ENCODE assay signal across 14 cellular contexts in genomic region chr4:173518419-173519102, GRCh38. TPM values are rescaled to one million over a fixed set of nuclear protein-coding genes. Genes with fewer than 3 reads are reported as not detected.
DNase-seq lines count a peak whose midpoint lies in the region; ATAC-seq, FAIRE-seq and TF ChIP-seq lines count a peak whose summit lies in the region.
"Had no signal": no experiment of that assay in that cellular context is flagged by ENCODE, and none has a peak within 500 bp of the region (broad histone marks: within the 10 kb centered on the region; RNA-seq: fewer than 3 reads in every experiment).

No MANE protein-coding gene starts in this region.

- H3K4me1 ChIP-seq in right atrium auricular region (peaks cover 0 to 44% of the 10 kb centered on the region in 2 donors), trophoblast cell (ENCODE audit: control insufficient read depth in 1 of 2, insufficient read depth in 2 of 2, low read length in 2 of 2) (peaks cover 15 to 23% of the 10 kb centered on the region in 2 experiments)

- H3K27ac ChIP-seq in right atrium auricular region (peak overlapping the region; percentile 94 to 97), trophoblast cell (ENCODE audit: low read depth, low read length) (peak overlapping the region; percentile 99)
- H3K27ac ChIP-seq: left lung, prostate gland had no signal

- H3K4ac ChIP-seq in trophoblast cell (ENCODE audit: low read depth, low read length), result peak overlapping the region; percentile 77

- H4K8ac ChIP-seq in trophoblast cell (ENCODE audit: low read depth, low read length), result peak overlapping the region; percentile 87

- POLR2A ChIA-PET in WTC11 (lab: Charles Lee), result interaction anchor here (1.0 to 1.6 kb wide), 3 partner anchors 9 to 11 kb away, joined by 5 to 7 read pairs (median 7); partner anchors contain the start of gene HAND2

- peak overlapping the region; percentile 96 for H4K91ac ChIP-seq in trophoblast cell (ENCODE audit: low read depth, low read length)

- peak; percentile 20 for DNase-seq in ELF-1 (ENCODE audit: low read depth, low spot score)
- no peak for DNase-seq in WTC11 (ENCODE audit: low spot score)
- DNase-seq in right atrium auricular region (ENCODE audit: low spot score), result no peak
- DNase-seq in trophoblast cell, result no peak
- no peak for DNase-seq in NCI-H1105 (lab: John Stamatoyannopoulos, UW)
- no peak for DNase-seq in RCC 7860 (ENCODE audit: low spot score)
- DNase-seq: activated CD8-positive, alpha-beta memory T cell treated with anti-CD3 and anti-CD28 coated beads for 24 hours; NCI-H2107 had no signal

- peaks cover 38% of the 10 kb centered on the region for H3K79me1 ChIP-seq in trophoblast cell (ENCODE audit: low read length)

- peak overlapping the region; percentile 52 for H3K4me3 Mint-ChIP-seq in WTC11
- H3K4me3 Mint-ChIP-seq: T-helper 1 cell treated with Interleukin-12 subunit alpha and Interleukin-12 subunit beta and Interleukin-4 antibody, amounts not matched to agents 30 μg/mL and 1 μg/mL, for 36 hours had no signal

- H3K9ac ChIP-seq in trophoblast cell (ENCODE audit: low read length), result peak overlapping the region; percentile 88

- FAIRE-seq in RCC 7860 (lab: Jason Lieb, UNC), result no peak
- FAIRE-seq: H54 had no signal

- peak overlapping the region; percentile 77 for H2AFZ ChIP-seq in trophoblast cell (ENCODE audit: insufficient read depth, low read length, poor library complexity)

- WGBS in trophoblast cell (ENCODE audit: extremely low coverage, insufficient coverage, insufficient read length), result no CpG with 5 or more reads among the region's 42 CpGs

- H3K36me3 Mint-ChIP-seq in WTC11, result peaks cover 7% of the 10 kb centered on the region; the same call in 1 of the 2 replicates

- H3K14ac ChIP-seq in trophoblast cell (ENCODE audit: low read length), result peak overlapping the region; percentile 78

- peaks cover 11% of the 10 kb centered on the region for H3K79me2 ChIP-seq in trophoblast cell (ENCODE audit: control insufficient read depth, insufficient read depth, low read length, poor library complexity)

- H2BK5ac ChIP-seq in trophoblast cell (ENCODE audit: low read depth, low read length, poor library complexity), result peak overlapping the region; percentile 87

- peaks cover 100% of the 10 kb centered on the region for H3K27me3 Mint-ChIP-seq in WTC11 (ENCODE audit: low read depth)

- peak overlapping the region; percentile 83 for H2BK120ac ChIP-seq in trophoblast cell (ENCODE audit: insufficient read depth, low read length, poor library complexity)

- peak overlapping the region; percentile 89 for H3K18ac ChIP-seq in trophoblast cell (ENCODE audit: low read length)

- H3K4me1 Mint-ChIP-seq in WTC11, result peaks cover 48% of the 10 kb centered on the region

- peak overlapping the region; percentile 28 for H2AK5ac ChIP-seq in trophoblast cell (ENCODE audit: low read length)

- ATAC-seq in WTC11, result peak; percentile 11
- ATAC-seq in HG02884 (IDR thresholded peaks at IDR 0.05; ENCODE audit: unreplicated experiment), result no peak
- no peak for ATAC-seq in GM19467 (IDR thresholded peaks at IDR 0.05; ENCODE audit: unreplicated experiment)

- CTCF ChIA-PET in WTC11 (lab: Charles Lee), result interaction anchor here (0.9 to 1.9 kb wide), 9 partner anchors 9 to 234 kb away, joined by 3 to 9 read pairs (median 4); no protein-coding TSS in a partner anchor

- no peaks in the 10 kb centered on the region for H3K9me3 ChIP-seq in right atrium auricular region
- no peaks in the 10 kb centered on the region for H3K9me3 ChIP-seq in trophoblast cell (ENCODE audit: insufficient read depth, low read depth, low read length)
- H3K9me3 ChIP-seq: left lung, prostate gland had no signal

- peak overlapping the region; percentile 28 for H4K12ac ChIP-seq in trophoblast cell (ENCODE audit: low read depth, low read length)

- H3K23ac ChIP-seq in trophoblast cell (ENCODE audit: low read length), result no peak overlapping the region

- H3K4me3 ChIP-seq in right atrium auricular region (peak overlapping the region; percentile 46 to 49), trophoblast cell (ENCODE audit: low read depth, low read length) (peak overlapping the region; percentile 64)
- H3K4me3 ChIP-seq: left lung, prostate gland had no signal

- peak overlapping the region; percentile 79 for H3K4me2 ChIP-seq in trophoblast cell (ENCODE audit: low read length)

- no peaks in the 10 kb centered on the region for H3K9me3 Mint-ChIP-seq in WTC11

- H3K27me3 ChIP-seq in right atrium auricular region (no peaks in the 10 kb centered on the region), trophoblast cell (ENCODE audit: insufficient read depth, low read length) (peaks cover 14% of the 10 kb centered on the region)

- no peaks in the 10 kb centered on the region for H3K36me3 ChIP-seq in right atrium auricular region
- H3K36me3 ChIP-seq in trophoblast cell (ENCODE audit: control insufficient read depth in 1 of 2, insufficient read depth in 2 of 2, low read length in 2 of 2), result peaks cover 0 to 2% of the 10 kb centered on the region in 2 experiments
- H3K36me3 ChIP-seq: left lung, prostate gland had no signal

- peak overlapping the region; percentile 68 for H2BK12ac ChIP-seq in trophoblast cell (ENCODE audit: low read length)

- no peak overlapping the region for H3K27ac Mint-ChIP-seq in WTC11
- H3K27ac Mint-ChIP-seq: T-helper 1 cell treated with Interleukin-12 subunit alpha and Interleukin-12 subunit beta and Interleukin-4 antibody, amounts not matched to agents 30 μg/mL and 1 μg/mL, for 36 hours had no signal

- TF ChIP-seq CTCF in WTC11 (IDR thresholded peaks at IDR 0.05), result no peak
- TF ChIP-seq CTCF in right atrium auricular region (IDR thresholded peaks at IDR 0.05), result no peak

TF ChIP-seq in WTC11, 78 proteins besides CTCF, POLR2A, EP300 and RAD21:
- TF ChIP-seq FOXK1 (CRISPR knock-in tag; IDR thresholded peaks at IDR 0.05) (no peak), ATF3 (CRISPR knock-in tag; conservative IDR thresholded peaks at IDR 0.05) (no peak), JUN (CRISPR knock-in tag; IDR thresholded peaks at IDR 0.05) (no peak), NFYB (CRISPR knock-in tag; conservative IDR thresholded peaks at IDR 0.05; ENCODE audit: low read depth) (no peak), HMGXB4 (CRISPR knock-in tag; IDR thresholded peaks at IDR 0.05) (no peak), GRHL2 (CRISPR knock-in tag; IDR thresholded peaks at IDR 0.05; ENCODE audit: insufficient replicate concordance, severe bottlenecking) (no peak), JAZF1 (CRISPR knock-in tag; IDR thresholded peaks at IDR 0.05) (no peak), ZBTB43 (CRISPR knock-in tag; IDR thresholded peaks at IDR 0.05) (no peak), MAX (CRISPR knock-in tag; IDR thresholded peaks at IDR 0.05) (no peak), MYBL2 (CRISPR knock-in tag; IDR thresholded peaks at IDR 0.05) (no peak), NFE2L1 (CRISPR knock-in tag; IDR thresholded peaks at IDR 0.05) (no peak), PRRX2 (CRISPR knock-in tag; IDR thresholded peaks at IDR 0.05) (no peak), NR1H2 (CRISPR knock-in tag; IDR thresholded peaks at IDR 0.05) (no peak), CREB1 (CRISPR knock-in tag; IDR thresholded peaks at IDR 0.05) (no peak)

RNA-seq across cellular contexts. Expression of gene HAND2, which starts 11.5 kb away (rescaled TPM):
- total RNA-seq in WTC11 (2021) (0.09 to 0.13 TPM in 2 of 3 replicates, not detected in the other), right atrium auricular region (100 to 1,000 TPM in 1 of 2 donors, 10 to 100 TPM in 1; 86.3 to 108 TPM)
- polyA plus RNA-seq in trophoblast cell (2013), result 12.4 and 13.9 TPM in 2 replicates
- total RNA-seq: left lung had no signal

Comparison
In these comparisons a context has a peak if more than half of its experiments do, and no peak if none do; other contexts are left out.
1. RNA of gene HAND2, which starts 11.5 kb away (total RNA-seq): 86.3 to 108 TPM in right atrium auricular region; 0.09 to 0.13 TPM in WTC11; every median in the first group is over 10 times any median in the second.